9 cellular contexts compared by ENCODE assay signal in genomic region chr1:50271337-50271736, GRCh38.
DNase-seq lines count a peak whose midpoint lies in the region; ATAC-seq and TF ChIP-seq lines count a peak whose summit lies in the region.
"Had no signal": no experiment of that assay in that cellular context is flagged by ENCODE, and none has a peak within 500 bp of the region (broad histone marks: within the 10 kb centered on the region; RNA-seq: fewer than 3 reads in every experiment).

No MANE protein-coding gene starts in this region.

- H3F3A ChIP-seq in GM23338 (replicated peaks; ENCODE audit: low read depth): no peaks in the 10 kb centered on the region

- H4K20me1 ChIP-seq in GM23338 (replicated peaks; ENCODE audit: insufficient read depth): no peaks in the 10 kb centered on the region; the same call in 1 of the 2 replicates

- H3K4me3 ChIP-seq in GM23338 (no peak overlapping the region), WERI-Rb-1 (ENCODE audit: low read depth, low read length) (no peak overlapping the region)
- H3K4me3 ChIP-seq: GM12878 had no signal

- peak; percentile 30 for ATAC-seq in GM23338

- H3K27me3 ChIP-seq in GM23338 (ENCODE audit: insufficient read depth) (no peaks in the 10 kb centered on the region), WERI-Rb-1 (ENCODE audit: insufficient read depth, low read depth, severe bottlenecking) (no peaks in the 10 kb centered on the region)

- peaks cover 23% of the 10 kb centered on the region for H3K4me1 ChIP-seq in GM23338 (ENCODE audit: insufficient read depth)

- BruUV-seq in Calu3 (replicated peaks; lab: Mats Ljungman, UMichigan): no TSS peak

- H3K27ac ChIP-seq in GM23338 (ENCODE audit: low read depth) (no peak overlapping the region), WERI-Rb-1 (no peak overlapping the region)

- H3K4me3 Mint-ChIP-seq in GM23338: no peak overlapping the region
- no peak overlapping the region for H3K4me3 Mint-ChIP-seq in Calu3 (ENCODE audit: low read depth, unreplicated experiment)

- H2AFZ ChIP-seq in GM23338: no peak overlapping the region

- no peaks in the 10 kb centered on the region for H3K9me2 ChIP-seq in GM23338 (ENCODE audit: insufficient read depth)

- H3K36me3 Mint-ChIP-seq in GM23338 (ENCODE audit: low read depth) (no peaks in the 10 kb centered on the region), Calu3 (ENCODE audit: insufficient read depth, unreplicated experiment) (no peaks in the 10 kb centered on the region)

- CTCF ChIA-PET in Calu3 (lab: Charles Lee): interaction anchor here (1.1 to 1.4 kb wide), 3 partner anchors 12 to 1699 kb away, joined by 3 to 5 read pairs (median 3); no protein-coding TSS in a partner anchor

- peak; percentile 30 for DNase-seq in COR-L47 (lab: John Stamatoyannopoulos, UW)
- DNase-seq in GM23338 (ENCODE audit: low spot score): no peak
- peak; percentile 44 to 75 for DNase-seq in NCI-H524 (lab: John Stamatoyannopoulos, UW)
- peak; percentile 34 for DNase-seq in WERI-Rb-1
- no peak for DNase-seq in Calu3
- no peak for DNase-seq in SW480 (ENCODE audit: low spot score)
- no peak for DNase-seq in occipital lobe (lab: John Stamatoyannopoulos, UW)
- DNase-seq: IMR-90 had no signal

- H3K9me3 Mint-ChIP-seq in GM23338: no peaks in the 10 kb centered on the region
- no peaks in the 10 kb centered on the region for H3K9me3 Mint-ChIP-seq in Calu3 (ENCODE audit: low read depth, unreplicated experiment)

- H3K4me1 Mint-ChIP-seq in GM23338 (peaks cover 27% of the 10 kb centered on the region), Calu3 (ENCODE audit: low read depth, unreplicated experiment) (peaks cover 10% of the 10 kb centered on the region)

- TF ChIP-seq CTCF in GM23338 (conservative IDR thresholded peaks at IDR 0.05; ENCODE audit: low read depth in 2 of 2) (no peak), WERI-Rb-1 (IDR thresholded peaks at IDR 0.05; ENCODE audit: low read depth, low read length) (no peak), Calu3 (IDR thresholded peaks at IDR 0.05; ENCODE audit: unreplicated experiment) (no peak)

- H3K27ac Mint-ChIP-seq in GM23338 (no peak overlapping the region), Calu3 (ENCODE audit: unreplicated experiment) (no peak overlapping the region)

- H3K36me3 ChIP-seq in GM23338 (ENCODE audit: insufficient read depth) (no peaks in the 10 kb centered on the region), WERI-Rb-1 (no peaks in the 10 kb centered on the region)

- intact Hi-C loops in Calu3 (cut with micrococcal nuclease; ENCODE audit: unreplicated experiment): loop anchor here (5.0 kb wide), 1 partner anchor 61 kb away; no protein-coding TSS in a partner anchor

- H3K79me2 ChIP-seq in GM23338 (replicated peaks; ENCODE audit: insufficient read depth): no peaks in the 10 kb centered on the region

- H3K27me3 Mint-ChIP-seq in GM23338 (ENCODE audit: insufficient read depth, low read depth, poor library complexity): peaks cover 11% of the 10 kb centered on the region
- peaks cover 71% of the 10 kb centered on the region for H3K27me3 Mint-ChIP-seq in Calu3 (ENCODE audit: unreplicated experiment)

- no peak overlapping the region for H3K4me2 ChIP-seq in GM23338

- no peaks in the 10 kb centered on the region for H3K9me3 ChIP-seq in WERI-Rb-1 (ENCODE audit: severe bottlenecking)

TF ChIP-seq in GM23338, 12 proteins besides CTCF, POLR2A, EP300 and RAD21 (continues in another document):
- TF ChIP-seq ETS1 (IDR thresholded peaks at IDR 0.05) (no peak), EZH2 (IDR thresholded peaks at IDR 0.05; ENCODE audit: low read depth, unreplicated experiment) (no peak), REST (IDR thresholded peaks at IDR 0.05; ENCODE audit: unreplicated experiment) (no peak), STAT1 (IDR thresholded peaks at IDR 0.05; ENCODE audit: unreplicated experiment) (no peak), ZNF331 (CRISPR knock-in tag; IDR thresholded peaks at IDR 0.05; ENCODE audit: low read depth) (no peak), NANOG (IDR thresholded peaks at IDR 0.05; ENCODE audit: borderline replicate concordance) (no peak), ZNF114 (CRISPR knock-in tag; IDR thresholded peaks at IDR 0.05) (no peak), JUNB (IDR thresholded peaks at IDR 0.05; ENCODE audit: unreplicated experiment) (no peak), CREB1 (CRISPR knock-in tag; IDR thresholded peaks at IDR 0.05; ENCODE audit: low read depth) (no peak), EZH2phosphoT487 (IDR thresholded peaks at IDR 0.05; ENCODE audit: unreplicated experiment) (no peak)

Comparison
In these comparisons a context has a peak if more than half of its experiments do, and no peak if none do; other contexts are left out.
1. DNase-seq: peak in COR-L47 (single experiment), NCI-H524 (2 of 2) and WERI-Rb-1 (single experiment); none in GM23338 (single experiment), Calu3 (single experiment), SW480 (single experiment) and occipital lobe (single experiment).